ENCODE assay signal across 13 cellular contexts in the genomic region with DNA sequence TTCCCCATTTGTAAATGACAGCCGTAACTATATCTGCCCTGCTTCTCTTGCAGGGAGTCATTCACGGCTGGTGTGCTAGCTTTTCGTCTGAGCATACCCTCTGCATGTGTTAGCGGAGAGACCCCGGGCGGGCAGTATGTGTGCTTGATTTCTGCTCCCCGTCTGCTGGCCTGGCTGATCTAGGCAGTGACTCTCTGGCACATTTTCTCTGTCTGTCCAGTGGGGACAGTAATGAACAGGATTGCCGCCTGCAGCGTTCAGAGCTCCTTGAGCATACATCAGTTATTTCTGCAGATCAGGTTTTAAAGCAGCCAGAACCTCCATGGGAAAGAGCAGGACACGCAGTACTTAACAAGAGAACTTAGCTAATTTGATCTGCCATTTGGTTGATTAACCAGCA.
A peak's percentile ranks its signal among the peaks of the same experiment; 100 is the strongest.
DNase-seq lines count a peak whose midpoint lies in the region; ATAC-seq and TF ChIP-seq lines count a peak whose summit lies in the region.
"Had no signal": no experiment of that assay in that cellular context is flagged by ENCODE, and none has a peak within 500 bp of the region (broad histone marks: within the 10 kb centered on the region; RNA-seq: fewer than 3 reads in every experiment).

No MANE protein-coding gene starts in this region.

- no peak for DNase-seq in activated naive CD4-positive, alpha-beta T cell treated with anti-CD3 and anti-CD28 coated beads, Interleukin-2, amount 10 ng/mL, durations not matched to agents 7 days and 5 days
- DNase-seq in caudate nucleus (lab: John Stamatoyannopoulos, UW) (peak in 1 of 61 donors; percentile 63), NCI-H510A (lab: John Stamatoyannopoulos, UW) (no peak), H7 (no peak)
- DNase-seq: body of pancreas; GF-D8; heart left ventricle; stimulated activated CD4-positive, alpha-beta T cell treated with anti-CD3 and anti-CD28 coated beads, Interleukin-15, amount 100 ng/mL, for 24 hours; T1000 had no signal

- no peak overlapping the region for H3K4me3 Mint-ChIP-seq in activated naive CD4-positive, alpha-beta T cell treated with anti-CD3 and anti-CD28 coated beads, Interleukin-2, amount 50 U/mL, for 24 hours
- H3K4me3 Mint-ChIP-seq in activated naive CD4-positive, alpha-beta T cell treated with anti-CD3 and anti-CD28 coated beads, Interleukin-2, amount 10 ng/mL, durations not matched to agents 7 days and 5 days: no peak overlapping the region
- H3K4me3 Mint-ChIP-seq in stimulated activated memory B cell treated with anti-CD40 and anti-IgM and Interleukin-4, amounts not matched to agents 10 μg/mL and 1 μg/mL and 100 μg/mL, for 72 hours: no peak overlapping the region

- 0 out of 2 replicates have a peak, but pooled peaks have one; percentile 29 for TF ChIP-seq CTCF in LNCAP (IDR thresholded peaks at IDR 0.05)

- ATAC-seq in stimulated activated memory B cell treated with anti-CD40 and anti-IgM and Interleukin-4, amounts not matched to agents 10 μg/mL and 1 μg/mL and 100 μg/mL, for 72 hours: no peak
- no peak for ATAC-seq in GM18861 (IDR thresholded peaks at IDR 0.05; ENCODE audit: unreplicated experiment)
- ATAC-seq: body of pancreas had no signal

- H3K4me3 ChIP-seq in H7 (ENCODE audit: insufficient read depth, low read depth, low read length): no peak overlapping the region
- H3K4me3 ChIP-seq: body of pancreas, heart left ventricle had no signal

- H3K4me1 Mint-ChIP-seq in activated naive CD4-positive, alpha-beta T cell treated with anti-CD3 and anti-CD28 coated beads, Interleukin-2, amount 50 U/mL, for 24 hours: peaks cover 87% of the 10 kb centered on the region
- peaks cover 54% of the 10 kb centered on the region for H3K4me1 Mint-ChIP-seq in activated naive CD4-positive, alpha-beta T cell treated with anti-CD3 and anti-CD28 coated beads, Interleukin-2, amount 10 ng/mL, durations not matched to agents 7 days and 5 days
- H3K4me1 Mint-ChIP-seq in stimulated activated memory B cell treated with anti-CD40 and anti-IgM and Interleukin-4, amounts not matched to agents 10 μg/mL and 1 μg/mL and 100 μg/mL, for 72 hours: peaks cover 84% of the 10 kb centered on the region

- no peaks in the 10 kb centered on the region for H3K27me3 Mint-ChIP-seq in activated naive CD4-positive, alpha-beta T cell treated with anti-CD3 and anti-CD28 coated beads, Interleukin-2, amount 50 U/mL, for 24 hours
- no peaks in the 10 kb centered on the region for H3K27me3 Mint-ChIP-seq in activated naive CD4-positive, alpha-beta T cell treated with anti-CD3 and anti-CD28 coated beads, Interleukin-2, amount 10 ng/mL, durations not matched to agents 7 days and 5 days
- no peaks in the 10 kb centered on the region for H3K27me3 Mint-ChIP-seq in stimulated activated memory B cell treated with anti-CD40 and anti-IgM and Interleukin-4, amounts not matched to agents 10 μg/mL and 1 μg/mL and 100 μg/mL, for 72 hours

- peaks cover 1% of the 10 kb centered on the region for H3K36me3 ChIP-seq in H7 (replicated peaks; ENCODE audit: control insufficient read depth, insufficient read depth, low read length)

- no peaks in the 10 kb centered on the region for H3K27me3 ChIP-seq in H7 (ENCODE audit: control insufficient read depth, insufficient read depth, low read length)
- H3K27me3 ChIP-seq: body of pancreas, heart left ventricle had no signal

- H3K36me3 Mint-ChIP-seq in activated naive CD4-positive, alpha-beta T cell treated with anti-CD3 and anti-CD28 coated beads, Interleukin-2, amount 50 U/mL, for 24 hours: peaks cover 25% of the 10 kb centered on the region
- peaks cover 88% of the 10 kb centered on the region for H3K36me3 Mint-ChIP-seq in activated naive CD4-positive, alpha-beta T cell treated with anti-CD3 and anti-CD28 coated beads, Interleukin-2, amount 10 ng/mL, durations not matched to agents 7 days and 5 days
- H3K36me3 Mint-ChIP-seq in stimulated activated memory B cell treated with anti-CD40 and anti-IgM and Interleukin-4, amounts not matched to agents 10 μg/mL and 1 μg/mL and 100 μg/mL, for 72 hours: peaks cover 70% of the 10 kb centered on the region

- H3K27ac ChIP-seq in caudate nucleus (ENCODE audit: low read depth, low read length): peak overlapping the region; percentile 81
- H3K27ac ChIP-seq: body of pancreas had no signal

- peak overlapping the region; percentile 89 for H3K27ac Mint-ChIP-seq in activated naive CD4-positive, alpha-beta T cell treated with anti-CD3 and anti-CD28 coated beads, Interleukin-2, amount 50 U/mL, for 24 hours
- H3K27ac Mint-ChIP-seq in activated naive CD4-positive, alpha-beta T cell treated with anti-CD3 and anti-CD28 coated beads, Interleukin-2, amount 10 ng/mL, durations not matched to agents 7 days and 5 days: no peak overlapping the region
- peak overlapping the region; percentile 83 for H3K27ac Mint-ChIP-seq in stimulated activated memory B cell treated with anti-CD40 and anti-IgM and Interleukin-4, amounts not matched to agents 10 μg/mL and 1 μg/mL and 100 μg/mL, for 72 hours

- CTCF ChIA-PET in activated naive CD4-positive, alpha-beta T cell treated with anti-CD3 and anti-CD28 coated beads, Interleukin-2, amount 10 ng/mL, durations not matched to agents 7 days and 5 days (lab: Charles Lee): interaction anchor here (0.7 to 2.1 kb wide), 3 partner anchors 11 to 327 kb away, joined by 3 to 9 read pairs (median 3); no protein-coding TSS in a partner anchor

- no peaks in the 10 kb centered on the region for H3K9me3 Mint-ChIP-seq in activated naive CD4-positive, alpha-beta T cell treated with anti-CD3 and anti-CD28 coated beads, Interleukin-2, amount 50 U/mL, for 24 hours
- H3K9me3 Mint-ChIP-seq in activated naive CD4-positive, alpha-beta T cell treated with anti-CD3 and anti-CD28 coated beads, Interleukin-2, amount 10 ng/mL, durations not matched to agents 7 days and 5 days: no peaks in the 10 kb centered on the region
- no peaks in the 10 kb centered on the region for H3K9me3 Mint-ChIP-seq in stimulated activated memory B cell treated with anti-CD40 and anti-IgM and Interleukin-4, amounts not matched to agents 10 μg/mL and 1 μg/mL and 100 μg/mL, for 72 hours
